ENCODE assay signal across 12 cellular contexts in the genomic region with DNA sequence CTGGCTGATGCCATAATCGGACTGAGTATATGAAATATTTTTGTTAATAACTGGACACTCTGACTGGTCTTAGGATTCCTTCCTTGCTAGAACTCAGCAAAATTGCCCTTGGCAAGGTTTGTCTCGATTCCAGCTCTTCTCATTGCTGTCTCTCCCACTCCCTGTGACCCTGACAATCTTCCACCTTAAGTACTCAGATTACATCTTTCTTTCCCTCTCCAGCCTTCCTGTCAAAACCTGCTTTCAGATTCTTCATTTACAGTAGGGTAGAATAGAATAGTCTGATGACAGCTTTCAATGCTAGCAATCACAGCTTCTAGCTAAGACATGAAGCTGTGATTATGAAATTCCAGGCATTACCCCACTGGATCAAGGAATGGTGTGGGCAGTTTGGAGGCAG. TPM values are rescaled to one million over a fixed set of nuclear protein-coding genes. Genes with fewer than 3 reads are reported as not detected.
A peak's percentile ranks its signal among the peaks of the same experiment; 100 is the strongest.
DNase-seq lines count a peak whose midpoint lies in the region; ATAC-seq, FAIRE-seq and TF ChIP-seq lines count a peak whose summit lies in the region.
"Had no signal": no experiment of that assay in that cellular context is flagged by ENCODE, and none has a peak within 500 bp of the region (broad histone marks: within the 10 kb centered on the region; RNA-seq: fewer than 3 reads in every experiment).

No MANE protein-coding gene starts in this region.

- H3K79me2 ChIP-seq in HepG2 (ENCODE audit: insufficient read depth, low read length) (no peaks in the 10 kb centered on the region), parathyroid adenoma (no peaks in the 10 kb centered on the region)

- H3K4me2 ChIP-seq in HepG2 (ENCODE audit: low read depth, low read length) (no peak overlapping the region), parathyroid adenoma (ENCODE audit: low read length) (no peak overlapping the region)

- no peaks in the 10 kb centered on the region for H4K20me1 ChIP-seq in HepG2 (ENCODE audit: insufficient read depth, low read length)

- no TSS peak for BruUV-seq in HepG2 (replicated peaks; lab: Mats Ljungman, UMichigan)

- H3K36me3 ChIP-seq in liver (ENCODE audit: control insufficient read depth in 4 of 4, insufficient read depth in 3 of 4, low read depth in 1 of 4, low read length in 3 of 4) (no peaks in the 10 kb centered on the region), HepG2 (replicated peaks in 1 of 2; ENCODE audit: control insufficient read depth in 1 of 2, insufficient read depth in 2 of 2, low read length in 2 of 2) (no peaks in the 10 kb centered on the region), esophagus muscularis mucosa (no peaks in the 10 kb centered on the region), parathyroid adenoma (ENCODE audit: control insufficient read depth, insufficient read depth, low read length) (no peaks in the 10 kb centered on the region), aorta (ENCODE audit: control insufficient read depth in 1 of 2, insufficient read depth in 2 of 2, low read length in 1 of 2) (no peaks in the 10 kb centered on the region)

- CTCF ChIA-PET in HepG2 (lab: Yijun Ruan, JAX; ENCODE audit: low intra/inter-chr PET ratio, low total read pairs): no interaction called here

- no peak overlapping the region for H2AFZ ChIP-seq in HepG2 (ENCODE audit: low read length)
- peak overlapping the region; percentile 22 for H2AFZ ChIP-seq in parathyroid adenoma

- H3K9me3 ChIP-seq in liver (ENCODE audit: control insufficient read depth in 4 of 4, low read length in 3 of 4) (peaks cover 0 to 6% (median 2%) of the 10 kb centered on the region in 4 donors), HepG2 (ENCODE audit: low read length) (no peaks in the 10 kb centered on the region), esophagus muscularis mucosa (peaks cover 0 to 8% (median 3%) of the 10 kb centered on the region in 4 donors), parathyroid adenoma (ENCODE audit: control insufficient read depth, low read length) (no peaks in the 10 kb centered on the region), aorta (ENCODE audit: control insufficient read depth, low read length) (no peaks in the 10 kb centered on the region)

- in situ Hi-C loops in HepG2 (cut with HindIII; ENCODE audit: extremely low pct_ligation_motif_present, low pct_unique_long_range_greater_than_20kb): no loop called here

- WGBS in liver: 53% methylated on average over 2 of the region's 2 CpGs
- WGBS in HepG2 (ENCODE audit: low lambda C conversion rate): 2% methylated on average over 2 of the region's 2 CpGs
- 39% methylated on average over 2 of the region's 2 CpGs for WGBS in esophagus muscularis mucosa
- 4 to 17% methylated on average over 2 of the region's 2 CpGs for WGBS in aorta, 2 donors

- TF ChIP-seq EP300 in HepG2 (IDR thresholded peaks at IDR 0.05; ENCODE audit: low read depth in 2 of 2, low read length in 2 of 2) (no peak), HepG2 (CRISPR knock-in tag; IDR thresholded peaks at IDR 0.05; ENCODE audit: borderline replicate concordance) (no peak), esophagus muscularis mucosa (IDR thresholded peaks at IDR 0.05) (no peak)

- intact Hi-C loops in HepG2 (cut with micrococcal nuclease; ENCODE audit: unreplicated experiment) (no loop called here), esophagus muscularis mucosa (cut with DNase I) (no loop called here), aorta (cut with DNase I) (loop anchor here in 1 of 2 donors (5.0 kb wide), 1 partner anchor 34 kb away; no protein-coding TSS in a partner anchor)

- POLR2A ChIA-PET in HepG2 (lab: Yijun Ruan, JAX): no interaction called here

- no peaks in the 10 kb centered on the region for H3K27me3 ChIP-seq in liver (ENCODE audit: control insufficient read depth in 4 of 4, insufficient read depth in 4 of 4, low read length in 3 of 4)
- peaks cover 0 to 19% of the 10 kb centered on the region in 2 experiments; a peak in 3 of 5 replicates for H3K27me3 ChIP-seq in HepG2 (ENCODE audit: control insufficient read depth in 1 of 2, insufficient read depth in 2 of 2, low read length in 2 of 2)
- H3K27me3 ChIP-seq in esophagus muscularis mucosa: no peaks in the 10 kb centered on the region
- H3K27me3 ChIP-seq in parathyroid adenoma (ENCODE audit: control insufficient read depth, insufficient read depth, low read length): no peaks in the 10 kb centered on the region
- no peaks in the 10 kb centered on the region for H3K27me3 ChIP-seq in aorta (ENCODE audit: control insufficient read depth in 1 of 2, insufficient read depth in 2 of 2, low read length in 1 of 2)

- TF ChIP-seq POLR2A in HepG2 (IDR thresholded peaks at IDR 0.05; ENCODE audit: insufficient read depth in 1 of 2, low read depth in 2 of 2, low read length in 2 of 2) (no peak), esophagus muscularis mucosa (IDR thresholded peaks at IDR 0.05; ENCODE audit: low read depth) (no peak)

- no peak for TF ChIP-seq CTCF in liver (IDR thresholded peaks at IDR 0.05; ENCODE audit: low read depth, low read length, missing input control)
- TF ChIP-seq CTCF in HepG2 (CRISPR knock-in tag; IDR thresholded peaks at IDR 0.05): no peak
- TF ChIP-seq CTCF in esophagus muscularis mucosa (IDR thresholded peaks at IDR 0.05): no peak
- TF ChIP-seq CTCF in parathyroid adenoma (IDR thresholded peaks at IDR 0.05): no peak
- no peak for TF ChIP-seq CTCF in omental fat pad (IDR thresholded peaks at IDR 0.05)

- ATAC-seq in HepG2: no peak
- ATAC-seq in aorta (ENCODE audit: low FRiP score): no peak
- no peak for ATAC-seq in omental fat pad (ENCODE audit: low FRiP score)

- peak overlapping the region; percentile 74 to 77 for H3K27ac ChIP-seq in liver (ENCODE audit: low read depth in 1 of 2, low read length in 2 of 2)
- no peak overlapping the region for H3K27ac ChIP-seq in HepG2 (ENCODE audit: extremely low read length, insufficient read depth, low read length)
- peak overlapping the region; percentile 66 to 73 (median 70) for H3K27ac ChIP-seq in esophagus muscularis mucosa (replicated peaks in 1 of 4)
- H3K27ac ChIP-seq in parathyroid adenoma: peak overlapping the region; percentile 47
- peak overlapping the region; percentile 7 to 62 for H3K27ac ChIP-seq in aorta (ENCODE audit: low read depth in 1 of 2, low read length in 2 of 2)

- H3K9ac ChIP-seq in liver (ENCODE audit: low read depth in 1 of 2, low read length in 2 of 2) (no peak overlapping the region), HepG2 (ENCODE audit: insufficient read depth, low read depth, low read length) (no peak overlapping the region), parathyroid adenoma (no peak overlapping the region)

- no peak overlapping the region for H3K4me3 ChIP-seq in liver (ENCODE audit: low read depth in 1 of 3, low read length in 3 of 3)
- no peak overlapping the region for H3K4me3 ChIP-seq in HepG2 (replicated peaks in 1 of 3; ENCODE audit: insufficient read depth in 1 of 3, low read depth in 2 of 3, low read length in 3 of 3)
- H3K4me3 ChIP-seq in esophagus muscularis mucosa: no peak overlapping the region
- H3K4me3 ChIP-seq in parathyroid adenoma (ENCODE audit: low read depth, low read length): no peak overlapping the region
- H3K4me3 ChIP-seq in aorta (ENCODE audit: low read length in 2 of 2): no peak overlapping the region

- H3K4me1 ChIP-seq in liver (ENCODE audit: control insufficient read depth in 4 of 4, insufficient read depth in 4 of 4, low read length in 3 of 4) (no peaks in the 10 kb centered on the region), HepG2 (ENCODE audit: insufficient read depth, low read length) (0 out of 2 replicates have a peak, but pooled peaks cover 8% of the 10 kb centered on the region), esophagus muscularis mucosa (peaks cover 21 to 41% (median 32%) of the 10 kb centered on the region in 4 donors), parathyroid adenoma (no peaks in the 10 kb centered on the region), aorta (ENCODE audit: control insufficient read depth in 1 of 2, insufficient read depth in 2 of 2, low read length in 2 of 2) (peaks cover 0 to 6% of the 10 kb centered on the region in 2 donors)

- no peak for FAIRE-seq in HepG2 (lab: Jason Lieb, UNC)
- FAIRE-seq in HTR-8/SVneo (lab: Jason Lieb, UNC): no peak
- FAIRE-seq: keratinocyte had no signal

- TF ChIP-seq RAD21 in liver (IDR thresholded peaks at IDR 0.05) (no peak), HepG2 (CRISPR knock-in tag; IDR thresholded peaks at IDR 0.05) (no peak)

- no peak for DNase-seq in HepG2 (ENCODE audit: low spot score)
- no peak for DNase-seq in esophagus muscularis mucosa (ENCODE audit: extremely low spot score)
- no peak for DNase-seq in aorta
- no peak for DNase-seq in HTR-8/SVneo (ENCODE audit: insufficient read length, low spot score)
- DNase-seq in omental fat pad (ENCODE audit: low spot score): no peak
- no peak for DNase-seq in NCI-H2107 treated with DMSO at 0.1 percent for 48 hours (lab: John Stamatoyannopoulos, UW; ENCODE audit: unreplicated experiment)
- DNase-seq: activated CD8-positive, alpha-beta memory T cell treated with anti-CD3 and anti-CD28 coated beads for 24 hours; activated naive CD4-positive, alpha-beta T cell treated with anti-CD3 and anti-CD28 coated beads, Interleukin-2, amount 10 ng/mL, durations not matched to agents 7 days and 5 days; NCI-H748 treated with DMSO at 0.1 percent for 48 hours had no signal

RNA-seq across cellular contexts. Expression of gene LMO2, which starts 39.2 kb away (rescaled TPM):
- total RNA-seq in liver: 10 to 100 TPM in 1 of 2 donors, 1 to 10 TPM in 1; 5.9 to 81.9 TPM
- 1 to 10 TPM; 1.5 to 6.1 TPM for polyA plus RNA-seq in liver
- total RNA-seq in HepG2 (2016; rRNA removed; fragmentation: Illumina TruSeq; extraction: Trizol): not detected in 2 replicates
- not detected in 2 replicates for total RNA-seq in HepG2 (2016; cell fraction: cytosol; rRNA removed; fragmentation: Illumina TruSeq; extraction: Trizol; ENCODE audit: low read depth)
- not detected in 2 replicates for total RNA-seq in HepG2 (2016; cell fraction: insoluble cytoplasmic fraction; rRNA removed; fragmentation: Illumina TruSeq; extraction: Trizol)
- total RNA-seq in HepG2 (2016; cell fraction: membrane; rRNA removed; fragmentation: Illumina TruSeq; extraction: Trizol): not detected in 2 replicates
- total RNA-seq in HepG2 (2016; cell fraction: nucleus; rRNA removed; fragmentation: Illumina TruSeq; extraction: Trizol): not detected in 2 replicates
- not detected in 2 replicates for polyA plus RNA-seq in HepG2 (2011; rRNA removed)
- polyA plus RNA-seq in HepG2 (2011; cell fraction: cytosol; rRNA removed): not detected in 2 replicates
- polyA plus RNA-seq in HepG2 (2011; cell fraction: nucleus; rRNA removed): not detected in 2 replicates
- polyA plus RNA-seq in HepG2 (2012): not detected in 2 replicates
- polyA plus RNA-seq in HepG2 (2016; cell fraction: cytosol; fragmentation: Illumina TruSeq; extraction: Trizol; ENCODE audit: low read depth): not detected in 2 replicates
- not detected in 2 replicates for polyA plus RNA-seq in HepG2 (2016; cell fraction: insoluble cytoplasmic fraction; fragmentation: Illumina TruSeq; extraction: Trizol; ENCODE audit: low read depth)
- not detected in 2 replicates for polyA plus RNA-seq in HepG2 (2016; cell fraction: membrane; fragmentation: Illumina TruSeq; extraction: Trizol; ENCODE audit: low read depth)
- not detected in 2 replicates for polyA plus RNA-seq in HepG2 (2016; cell fraction: nucleus; fragmentation: Illumina TruSeq; extraction: Trizol; ENCODE audit: insufficient read depth, low read depth)
- polyA minus RNA-seq in HepG2 (2011; rRNA and poly(A)+ RNA removed; ENCODE audit: low replicate concordance): 0.28 and 0.30 TPM in 2 replicates
- not detected in 2 replicates for polyA minus RNA-seq in HepG2 (2011; cell fraction: cytosol; rRNA and poly(A)+ RNA removed)
- polyA minus RNA-seq in HepG2 (2011; cell fraction: nucleus; rRNA and poly(A)+ RNA removed): not detected in 2 replicates
- total RNA-seq in esophagus muscularis mucosa: 10 to 100 TPM; 13.3 to 20.2 (median 15.5) TPM
- total RNA-seq in aorta: 10 to 100 TPM; 25.5 to 51.7 TPM
- polyA plus RNA-seq in aorta: 10 to 100 TPM; 50.8 to 72.4 TPM
- total RNA-seq in omental fat pad: 10 to 100 TPM in 3 of 4 donors, 1 to 10 TPM in 1; 9.4 to 53.3 (median 25.8) TPM

Comparison
In these comparisons a context has a peak if more than half of its experiments do, and no peak if none do; other contexts are left out.
1. RNA of gene LMO2, which starts 39.2 kb away (total RNA-seq): 5.9 to 81.9 TPM in liver, 25.5 to 51.7 TPM in aorta, 9.4 to 53.3 TPM in omental fat pad and 13.3 to 20.2 TPM in esophagus muscularis mucosa; not detected in HepG2; every median in the first group is over 4 times any median in the second.